Comparison of ENCODE assay signal across 29 cellular contexts in genomic region chr7:151031011-151031410, GRCh38. TPM values are rescaled to one million over a fixed set of nuclear protein-coding genes. Genes with fewer than 3 reads are reported as not detected.
"Had no signal": no experiment of that assay in that cellular context is flagged by ENCODE, and none has a peak within 500 bp of the region (broad histone marks: within the 10 kb centered on the region; RNA-seq: fewer than 3 reads in every experiment).

No MANE protein-coding gene starts in this region.

- H3K4me3 Mint-ChIP-seq: nephron progenitor cell; stimulated activated memory B cell treated with anti-CD40 and anti-IgM and Interleukin-4, amounts not matched to agents 10 μg/mL and 1 μg/mL and 100 μg/mL, for 72 hours; stimulated activated naive CD8-positive, alpha-beta T cell treated with anti-CD3 and anti-CD28 coated beads, Interleukin-15, Interleukin-2, amounts not matched to agents 100 ng/mL and 50 ng/mL, for 24 hours had no signal

- H3K27me3 Mint-ChIP-seq: stimulated activated memory B cell treated with anti-CD40 and anti-IgM and Interleukin-4, amounts not matched to agents 10 μg/mL and 1 μg/mL and 100 μg/mL, for 72 hours; stimulated activated naive CD8-positive, alpha-beta T cell treated with anti-CD3 and anti-CD28 coated beads, Interleukin-15, Interleukin-2, amounts not matched to agents 100 ng/mL and 50 ng/mL, for 24 hours had no signal

- DNase-seq: dorsolateral prefrontal cortex; effector CD8-positive, alpha-beta T cell; esophagus squamous epithelium; foreskin melanocyte; heart left ventricle; hippocampal formation; left colon; left ventricle myocardium superior; naive thymus-derived CD4-positive, alpha-beta T cell; nephron progenitor cell; psoas muscle; retina; right lobe of liver; spleen; stimulated activated CD4-positive, alpha-beta T cell treated with anti-CD3 and anti-CD28 coated beads, Interleukin-15, amount 100 ng/mL, for 24 hours; stimulated activated CD4-positive, alpha-beta T cell treated with anti-CD3 and anti-CD28 coated beads, Interleukin-1b, Interleukin-23, amount 100 ng/mL, for 48 hours; stimulated activated CD4-positive, alpha-beta T cell treated with anti-CD3 and anti-CD28 coated beads, Interleukin-4, amount 100 ng/mL, for 24 hours; substantia nigra; trophoblast cell; uterus had no signal

- H3K4me3 ChIP-seq: coronary artery, dorsolateral prefrontal cortex, esophagus squamous epithelium, heart left ventricle, psoas muscle, right lobe of liver, spleen, uterus had no signal

- ATAC-seq: heart left ventricle; left colon; left ventricle myocardium superior; naive thymus-derived CD4-positive, alpha-beta T cell; psoas muscle; right lobe of liver; stimulated activated memory B cell treated with anti-CD40 and anti-IgM and Interleukin-4, amounts not matched to agents 10 μg/mL and 1 μg/mL and 100 μg/mL, for 72 hours had no signal

- H3K4me1 ChIP-seq: right lobe of liver had no signal

- H3K9me3 Mint-ChIP-seq: naive thymus-derived CD4-positive, alpha-beta T cell; nephron progenitor cell; stimulated activated memory B cell treated with anti-CD40 and anti-IgM and Interleukin-4, amounts not matched to agents 10 μg/mL and 1 μg/mL and 100 μg/mL, for 72 hours; stimulated activated naive CD8-positive, alpha-beta T cell treated with anti-CD3 and anti-CD28 coated beads, Interleukin-15, Interleukin-2, amounts not matched to agents 100 ng/mL and 50 ng/mL, for 24 hours had no signal

- H3K27me3 ChIP-seq: dorsolateral prefrontal cortex, esophagus squamous epithelium, heart left ventricle, right lobe of liver, spleen, uterus had no signal

- H3K9me3 ChIP-seq: esophagus squamous epithelium, heart left ventricle, neutrophil, psoas muscle, right lobe of liver, spleen, uterus had no signal

- H3K36me3 ChIP-seq: uterus had no signal

- H3K27ac ChIP-seq: coronary artery, dorsolateral prefrontal cortex, epithelial cell of prostate, esophagus squamous epithelium, heart left ventricle, neutrophil, psoas muscle, right lobe of liver, spleen had no signal

- H3K27ac Mint-ChIP-seq: nephron progenitor cell; stimulated activated memory B cell treated with anti-CD40 and anti-IgM and Interleukin-4, amounts not matched to agents 10 μg/mL and 1 μg/mL and 100 μg/mL, for 72 hours had no signal

RNA-seq across cellular contexts. Expression of gene ATG9B, which starts 6.7 kb away (rescaled TPM):
- total RNA-seq: glomerular endothelial cell, left ventricle myocardium superior, lung microvascular endothelial cell, mesenteric fat pad, osteoblast, psoas muscle had no signal
